18 cellular contexts compared by ENCODE assay signal in the genomic region with DNA sequence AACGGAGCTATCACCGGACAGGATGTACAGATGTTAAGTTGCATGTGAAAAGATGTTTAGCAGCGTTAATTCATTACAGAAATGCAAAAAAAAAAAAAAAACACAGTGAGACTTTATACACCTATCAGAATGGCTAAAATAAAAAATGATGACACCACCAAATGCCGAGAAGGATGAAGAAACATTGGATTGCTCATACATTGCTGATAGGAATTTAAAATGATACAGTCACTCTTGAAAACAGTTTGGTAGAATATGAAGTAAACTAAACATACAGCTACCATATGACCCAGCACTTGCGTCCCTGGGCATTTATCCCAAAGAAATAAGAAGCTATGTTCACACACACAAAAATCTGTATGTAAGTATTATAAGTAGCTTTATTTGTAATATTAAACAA.
DNase-seq lines count a peak whose midpoint lies in the region; ATAC-seq and TF ChIP-seq lines count a peak whose summit lies in the region.
"Had no signal": no experiment of that assay in that cellular context is flagged by ENCODE, and none has a peak within 500 bp of the region (broad histone marks: within the 10 kb centered on the region; RNA-seq: fewer than 3 reads in every experiment).

No MANE protein-coding gene starts in this region.

- H3K4me1 ChIP-seq in fibroblast of lung (ENCODE audit: control insufficient read depth, extremely low read depth, insufficient read depth, low read length): peaks cover 2% of the 10 kb centered on the region
- H3K4me1 ChIP-seq: HAP-1 had no signal

- peaks cover 4% of the 10 kb centered on the region; the same call in 1 of the 2 replicates for H3K36me3 Mint-ChIP-seq in HFFc6 (ENCODE audit: low read depth)
- H3K36me3 Mint-ChIP-seq in activated naive CD4-positive, alpha-beta T cell treated with anti-CD3 and anti-CD28 coated beads, Interleukin-2, amount 10 ng/mL, durations not matched to agents 7 days and 5 days: no peaks in the 10 kb centered on the region
- H3K36me3 Mint-ChIP-seq: IgD-negative memory B cell had no signal

- H3K4me1 Mint-ChIP-seq in HFFc6 (ENCODE audit: low read depth): peaks cover 68% of the 10 kb centered on the region
- H3K4me1 Mint-ChIP-seq in activated naive CD4-positive, alpha-beta T cell treated with anti-CD3 and anti-CD28 coated beads, Interleukin-2, amount 10 ng/mL, durations not matched to agents 7 days and 5 days: no peaks in the 10 kb centered on the region
- H3K4me1 Mint-ChIP-seq: IgD-negative memory B cell had no signal

- H3K27ac ChIP-seq in fibroblast of lung (ENCODE audit: insufficient read depth, low read length): no peak overlapping the region
- H3K27ac ChIP-seq: A549, C4-2B, HL-60 had no signal

- H4K20me1 ChIP-seq in fibroblast of lung (ENCODE audit: control insufficient read depth, extremely low read depth, insufficient read depth, low read length): no peaks in the 10 kb centered on the region

- DNase-seq in HFFc6: no peak
- peak; percentile 41 for DNase-seq in amniotic epithelial cell (ENCODE audit: low read depth)
- peak; percentile 12 to 15 for DNase-seq in fibroblast of lung (ENCODE audit: low read depth in 2 of 2)
- no peak for DNase-seq in activated naive CD4-positive, alpha-beta T cell treated with anti-CD3 and anti-CD28 coated beads, Interleukin-2, amount 10 ng/mL, durations not matched to agents 7 days and 5 days
- DNase-seq in hypothalamus (lab: John Stamatoyannopoulos, UW): no peak
- DNase-seq in G401 (ENCODE audit: low spot score): no peak
- DNase-seq: AML-193; Caco-2; CD4-positive, alpha-beta T cell; Karpas-422; KBM-7 had no signal

- H3K4me3 Mint-ChIP-seq in HFFc6: no peak overlapping the region
- H3K4me3 Mint-ChIP-seq in activated naive CD4-positive, alpha-beta T cell treated with anti-CD3 and anti-CD28 coated beads, Interleukin-2, amount 10 ng/mL, durations not matched to agents 7 days and 5 days: no peak overlapping the region
- H3K4me3 Mint-ChIP-seq: CD4-positive, alpha-beta T cell; IgD-negative memory B cell had no signal

- H3K36me3 ChIP-seq in fibroblast of lung (ENCODE audit: control insufficient read depth, insufficient read depth, low read length): no peaks in the 10 kb centered on the region
- H3K36me3 ChIP-seq: HAP-1 had no signal

- no peak overlapping the region for H3K9ac ChIP-seq in fibroblast of lung (ENCODE audit: insufficient read depth, low read length)

- H3K27me3 Mint-ChIP-seq in HFFc6 (ENCODE audit: insufficient read depth): peaks cover 2% of the 10 kb centered on the region; the same call in 1 of the 2 replicates
- no peaks in the 10 kb centered on the region for H3K27me3 Mint-ChIP-seq in activated naive CD4-positive, alpha-beta T cell treated with anti-CD3 and anti-CD28 coated beads, Interleukin-2, amount 10 ng/mL, durations not matched to agents 7 days and 5 days
- H3K27me3 Mint-ChIP-seq: CD4-positive, alpha-beta T cell; IgD-negative memory B cell had no signal

- no peaks in the 10 kb centered on the region for H3K79me2 ChIP-seq in fibroblast of lung (ENCODE audit: control insufficient read depth, insufficient read depth, low read length)

- TF ChIP-seq CTCF in HFFc6 (IDR thresholded peaks at IDR 0.05) (no peak), fibroblast of lung (conservative IDR thresholded peaks at IDR 0.05 in 1 of 2, IDR thresholded peaks at IDR 0.05 in 1 of 2; ENCODE audit: low read depth in 1 of 2, low read length in 2 of 2) (no peak)

- H3K4me3 ChIP-seq in fibroblast of lung (replicated peaks in 1 of 4; ENCODE audit: control extremely low read depth in 1 of 4, insufficient read depth in 1 of 4, low read depth in 3 of 4, low read length in 4 of 4): no peak overlapping the region
- H3K4me3 ChIP-seq: A549, GM12878, HAP-1 had no signal

- H3K9me3 Mint-ChIP-seq in HFFc6: no peaks in the 10 kb centered on the region
- no peaks in the 10 kb centered on the region for H3K9me3 Mint-ChIP-seq in activated naive CD4-positive, alpha-beta T cell treated with anti-CD3 and anti-CD28 coated beads, Interleukin-2, amount 10 ng/mL, durations not matched to agents 7 days and 5 days

- H3K27me3 ChIP-seq in fibroblast of lung (ENCODE audit: control insufficient read depth, insufficient read depth, low read length): no peaks in the 10 kb centered on the region

- CTCF ChIA-PET in activated naive CD4-positive, alpha-beta T cell treated with anti-CD3 and anti-CD28 coated beads, Interleukin-2, amount 10 ng/mL, durations not matched to agents 7 days and 5 days (lab: Charles Lee): no interaction called here

- in situ Hi-C loops in G401 (cut with HindIII; ENCODE audit: low sequenced_read_pairs): no loop called here

- peak overlapping the region; percentile 8; the same call in 1 of the 2 replicates for H3K27ac Mint-ChIP-seq in HFFc6
- H3K27ac Mint-ChIP-seq in activated naive CD4-positive, alpha-beta T cell treated with anti-CD3 and anti-CD28 coated beads, Interleukin-2, amount 10 ng/mL, durations not matched to agents 7 days and 5 days: no peak overlapping the region
- H3K27ac Mint-ChIP-seq: CD4-positive, alpha-beta T cell; IgD-negative memory B cell had no signal

- ATAC-seq in HG02870 (IDR thresholded peaks at IDR 0.05; ENCODE audit: unreplicated experiment): no peak
- ATAC-seq: A549, GM12878 had no signal

- no peak overlapping the region for H3K4me2 ChIP-seq in fibroblast of lung (ENCODE audit: extremely low read depth, insufficient read depth, low read length)
- H3K4me2 ChIP-seq: A549 had no signal

- H2AFZ ChIP-seq in fibroblast of lung (ENCODE audit: low read length): no peak overlapping the region

- no peaks in the 10 kb centered on the region for H3K9me3 ChIP-seq in fibroblast of lung (ENCODE audit: control insufficient read depth, insufficient read depth, low read depth, low read length)
- H3K9me3 ChIP-seq: A549, Caco-2, HAP-1 had no signal

Comparison
In these comparisons a context has a peak if more than half of its experiments do, and no peak if none do; other contexts are left out.
1. DNase-seq: peak in amniotic epithelial cell (single experiment) and fibroblast of lung (2 of 2); none in HFFc6 (single experiment), activated naive CD4-positive, alpha-beta T cell treated with anti-CD3 and anti-CD28 coated beads, Interleukin-2, amount 10 ng/mL, durations not matched to agents 7 days and 5 days (single experiment), hypothalamus (0 of 51) and G401 (single experiment).